ENCODE assay signal across 1 cellular context in genomic region chr5:101679816-101680215, GRCh38.
TF ChIP-seq lines count a peak whose summit lies in the region.

No MANE protein-coding gene starts in this region.

TF ChIP-seq in GM23338, 12 proteins besides CTCF, POLR2A, EP300 and RAD21 (continued from another document):
- TF ChIP-seq, protein P1, sequence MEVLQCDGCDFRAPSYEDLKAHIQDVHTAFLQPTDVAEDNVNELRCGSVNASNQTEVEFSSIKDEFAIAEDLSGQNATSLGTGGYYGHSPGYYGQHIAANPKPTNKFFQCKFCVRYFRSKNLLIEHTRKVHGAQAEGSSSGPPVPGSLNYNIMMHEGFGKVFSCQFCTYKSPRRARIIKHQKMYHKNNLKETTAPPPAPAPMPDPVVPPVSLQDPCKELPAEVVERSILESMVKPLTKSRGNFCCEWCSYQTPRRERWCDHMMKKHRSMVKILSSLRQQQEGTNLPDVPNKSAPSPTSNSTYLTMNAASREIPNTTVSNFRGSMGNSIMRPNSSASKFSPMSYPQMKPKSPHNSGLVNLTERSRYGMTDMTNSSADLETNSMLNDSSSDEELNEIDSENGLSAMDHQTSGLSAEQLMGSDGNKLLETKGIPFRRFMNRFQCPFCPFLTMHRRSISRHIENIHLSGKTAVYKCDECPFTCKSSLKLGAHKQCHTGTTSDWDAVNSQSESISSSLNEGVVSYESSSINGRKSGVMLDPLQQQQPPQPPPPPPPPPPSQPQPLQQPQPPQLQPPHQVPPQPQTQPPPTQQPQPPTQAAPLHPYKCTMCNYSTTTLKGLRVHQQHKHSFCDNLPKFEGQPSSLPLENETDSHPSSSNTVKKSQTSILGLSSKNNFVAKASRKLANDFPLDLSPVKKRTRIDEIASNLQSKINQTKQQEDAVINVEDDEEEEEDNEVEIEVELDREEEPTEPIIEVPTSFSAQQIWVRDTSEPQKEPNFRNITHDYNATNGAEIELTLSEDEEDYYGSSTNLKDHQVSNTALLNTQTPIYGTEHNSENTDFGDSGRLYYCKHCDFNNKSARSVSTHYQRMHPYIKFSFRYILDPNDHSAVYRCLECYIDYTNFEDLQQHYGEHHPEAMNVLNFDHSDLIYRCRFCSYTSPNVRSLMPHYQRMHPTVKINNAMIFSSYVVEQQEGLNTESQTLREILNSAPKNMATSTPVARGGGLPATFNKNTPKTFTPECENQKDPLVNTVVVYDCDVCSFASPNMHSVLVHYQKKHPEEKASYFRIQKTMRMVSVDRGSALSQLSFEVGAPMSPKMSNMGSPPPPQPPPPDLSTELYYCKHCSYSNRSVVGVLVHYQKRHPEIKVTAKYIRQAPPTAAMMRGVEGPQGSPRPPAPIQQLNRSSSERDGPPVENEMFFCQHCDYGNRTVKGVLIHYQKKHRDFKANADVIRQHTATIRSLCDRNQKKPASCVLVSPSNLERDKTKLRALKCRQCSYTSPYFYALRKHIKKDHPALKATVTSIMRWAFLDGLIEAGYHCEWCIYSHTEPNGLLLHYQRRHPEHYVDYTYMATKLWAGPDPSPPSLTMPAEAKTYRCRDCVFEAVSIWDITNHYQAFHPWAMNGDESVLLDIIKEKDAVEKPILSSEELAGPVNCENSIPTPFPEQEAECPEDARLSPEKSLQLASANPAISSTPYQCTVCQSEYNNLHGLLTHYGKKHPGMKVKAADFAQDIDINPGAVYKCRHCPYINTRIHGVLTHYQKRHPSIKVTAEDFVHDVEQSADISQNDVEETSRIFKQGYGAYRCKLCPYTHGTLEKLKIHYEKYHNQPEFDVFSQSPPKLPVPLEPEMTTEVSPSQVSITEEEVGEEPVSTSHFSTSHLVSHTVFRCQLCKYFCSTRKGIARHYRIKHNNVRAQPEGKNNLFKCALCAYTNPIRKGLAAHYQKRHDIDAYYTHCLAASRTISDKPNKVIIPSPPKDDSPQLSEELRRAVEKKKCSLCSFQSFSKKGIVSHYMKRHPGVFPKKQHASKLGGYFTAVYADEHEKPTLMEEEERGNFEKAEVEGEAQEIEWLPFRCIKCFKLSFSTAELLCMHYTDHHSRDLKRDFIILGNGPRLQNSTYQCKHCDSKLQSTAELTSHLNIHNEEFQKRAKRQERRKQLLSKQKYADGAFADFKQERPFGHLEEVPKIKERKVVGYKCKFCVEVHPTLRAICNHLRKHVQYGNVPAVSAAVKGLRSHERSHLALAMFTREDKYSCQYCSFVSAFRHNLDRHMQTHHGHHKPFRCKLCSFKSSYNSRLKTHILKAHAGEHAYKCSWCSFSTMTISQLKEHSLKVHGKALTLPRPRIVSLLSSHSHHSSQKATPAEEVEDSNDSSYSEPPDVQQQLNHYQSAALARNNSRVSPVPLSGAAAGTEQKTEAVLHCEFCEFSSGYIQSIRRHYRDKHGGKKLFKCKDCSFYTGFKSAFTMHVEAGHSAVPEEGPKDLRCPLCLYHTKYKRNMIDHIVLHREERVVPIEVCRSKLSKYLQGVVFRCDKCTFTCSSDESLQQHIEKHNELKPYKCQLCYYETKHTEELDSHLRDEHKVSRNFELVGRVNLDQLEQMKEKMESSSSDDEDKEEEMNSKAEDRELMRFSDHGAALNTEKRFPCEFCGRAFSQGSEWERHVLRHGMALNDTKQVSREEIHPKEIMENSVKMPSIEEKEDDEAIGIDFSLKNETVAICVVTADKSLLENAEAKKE (CRISPR knock-in tag; IDR thresholded peaks at IDR 0.05): no peak
TF ChIP-seq in GM23338: peak in this region for 0.
